9 cellular contexts compared by ENCODE assay signal in the genomic region with DNA sequence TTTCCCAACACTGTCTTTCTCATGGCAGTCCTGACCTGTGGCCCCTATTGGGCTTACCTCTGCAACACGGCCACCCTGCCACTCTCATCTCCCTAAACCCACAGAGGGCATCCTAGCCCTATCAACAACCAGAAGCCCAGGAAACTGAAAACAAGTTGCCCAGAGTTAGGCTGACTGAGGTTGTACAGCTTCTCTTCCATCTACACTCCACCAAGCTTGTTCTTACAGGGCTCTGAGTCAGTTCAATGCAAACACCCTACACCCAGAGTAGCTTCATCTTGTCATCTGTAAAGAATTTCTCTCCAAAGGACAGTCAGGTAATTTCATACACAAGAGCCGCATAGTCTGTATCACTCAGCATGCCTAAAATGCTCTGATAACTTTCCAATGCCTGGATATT.
DNase-seq lines count a peak whose midpoint lies in the region; ATAC-seq, FAIRE-seq and TF ChIP-seq lines count a peak whose summit lies in the region.
"Had no signal": no experiment of that assay in that cellular context is flagged by ENCODE, and none has a peak within 500 bp of the region (broad histone marks: within the 10 kb centered on the region; RNA-seq: fewer than 3 reads in every experiment).

No MANE protein-coding gene starts in this region.

- ATAC-seq in HepG2, result peak; percentile 57
- peak in 1 of 2 donors; percentile 33 for ATAC-seq in upper lobe of left lung (ENCODE audit: low FRiP score in 2 of 2)

- H3K4me1 ChIP-seq in astrocyte (ENCODE audit: insufficient read depth, low read length) (peaks cover 39% of the 10 kb centered on the region), HepG2 (ENCODE audit: insufficient read depth, low read length) (peaks cover 26% of the 10 kb centered on the region), upper lobe of left lung (peaks cover 10 to 52% (median 24%) of the 10 kb centered on the region in 4 donors)

- TF ChIP-seq POLR2A in HepG2 (IDR thresholded peaks at IDR 0.05; ENCODE audit: insufficient read depth in 1 of 2, low read depth in 2 of 2, low read length in 2 of 2), result no peak
- TF ChIP-seq POLR2A in upper lobe of left lung (IDR thresholded peaks at IDR 0.05), result no peak

- H3K4me3 Mint-ChIP-seq in activated naive CD4-positive, alpha-beta T cell treated with anti-CD3 and anti-CD28 coated beads for 36 hours, result peak overlapping the region; percentile 3
- H3K4me3 Mint-ChIP-seq in astrocyte (ENCODE audit: unreplicated experiment), result peak overlapping the region; percentile 37

- H3K36me3 ChIP-seq in astrocyte (ENCODE audit: insufficient read depth, low read length), result peaks cover 43% of the 10 kb centered on the region
- H3K36me3 ChIP-seq in HepG2 (replicated peaks in 1 of 2; ENCODE audit: control insufficient read depth in 1 of 2, insufficient read depth in 2 of 2, low read length in 2 of 2), result peaks cover 29 to 72% of the 10 kb centered on the region in 2 experiments
- peaks cover 0 to 22% (median 6%) of the 10 kb centered on the region in 4 donors for H3K36me3 ChIP-seq in upper lobe of left lung

- in situ Hi-C loops in HepG2 (cut with HindIII; ENCODE audit: extremely low pct_ligation_motif_present, low pct_unique_long_range_greater_than_20kb), result no loop called here

- H3K9me3 Mint-ChIP-seq in activated naive CD4-positive, alpha-beta T cell treated with anti-CD3 and anti-CD28 coated beads for 36 hours, result no peaks in the 10 kb centered on the region
- no peaks in the 10 kb centered on the region for H3K9me3 Mint-ChIP-seq in astrocyte (ENCODE audit: unreplicated experiment)

- peak; percentile 66 for FAIRE-seq in astrocyte (lab: Jason Lieb, UNC)
- no peak for FAIRE-seq in HepG2 (lab: Jason Lieb, UNC)

- DNase-seq in activated naive CD4-positive, alpha-beta T cell treated with anti-CD3 and anti-CD28 coated beads for 36 hours, result no peak
- DNase-seq in activated naive CD4-positive, alpha-beta T cell treated with anti-CD3 and anti-CD28 coated beads, Interleukin-2, amount 50 U/mL, for 16 hours, result no peak
- DNase-seq in astrocyte (ENCODE audit: low read depth) (peak; percentile 89), HepG2 (ENCODE audit: low spot score) (peak; percentile 63), upper lobe of left lung (no peak), NCI-H2196 (lab: John Stamatoyannopoulos, UW; ENCODE audit: unreplicated experiment) (no peak), NOMO-1 treated with DMSO at 0.1 percent for 48 hours (lab: John Stamatoyannopoulos, UW; ENCODE audit: unreplicated experiment) (no peak), NOMO-1 treated with dmso at 0.1 percent for 144 hours (lab: John Stamatoyannopoulos, UW; ENCODE audit: unreplicated experiment) (no peak)
- DNase-seq: DND-41 had no signal

- TF ChIP-seq CTCF in astrocyte (IDR thresholded peaks at IDR 0.05; ENCODE audit: insufficient read depth, low read depth, low read length), result no peak
- TF ChIP-seq CTCF in HepG2 (CRISPR knock-in tag; IDR thresholded peaks at IDR 0.05), result no peak
- TF ChIP-seq CTCF in upper lobe of left lung (IDR thresholded peaks at IDR 0.05), result no peak

- H3K9me3 ChIP-seq in astrocyte (ENCODE audit: insufficient read depth, low read depth, low read length) (no peaks in the 10 kb centered on the region), HepG2 (ENCODE audit: low read length) (no peaks in the 10 kb centered on the region), upper lobe of left lung (no peaks in the 10 kb centered on the region)

- TF ChIP-seq EP300 in HepG2 (IDR thresholded peaks at IDR 0.05; ENCODE audit: low read depth in 2 of 2, low read length in 2 of 2), result no peak
- no peak for TF ChIP-seq EP300 in HepG2 (CRISPR knock-in tag; IDR thresholded peaks at IDR 0.05; ENCODE audit: borderline replicate concordance)
- TF ChIP-seq EP300 in upper lobe of left lung (IDR thresholded peaks at IDR 0.05), result no peak

- H3K4me3 ChIP-seq in astrocyte (ENCODE audit: insufficient read depth, low read depth, low read length), result peak overlapping the region; percentile 5
- H3K4me3 ChIP-seq in HepG2 (replicated peaks in 1 of 3; ENCODE audit: insufficient read depth in 1 of 3, low read depth in 2 of 3, low read length in 3 of 3), result no peak overlapping the region
- H3K4me3 ChIP-seq in upper lobe of left lung, result no peak overlapping the region

- 87% methylated on average over 2 of the region's 2 CpGs for WGBS in HepG2 (ENCODE audit: low lambda C conversion rate)
- WGBS in upper lobe of left lung, 2 donors, result 56 to 66% methylated on average over 2 of the region's 2 CpGs

- BruUV-seq in HepG2 (replicated peaks; lab: Mats Ljungman, UMichigan), result no TSS peak

- H3K4me2 ChIP-seq in astrocyte (ENCODE audit: low read length) (peak overlapping the region; percentile 58), HepG2 (ENCODE audit: low read depth, low read length) (no peak overlapping the region)

- H3K27me3 ChIP-seq in astrocyte (ENCODE audit: insufficient read depth, low read length), result no peaks in the 10 kb centered on the region
- H3K27me3 ChIP-seq in HepG2 (ENCODE audit: control insufficient read depth in 1 of 2, insufficient read depth in 2 of 2, low read length in 2 of 2), result no peaks in the 10 kb centered on the region
- H3K27me3 ChIP-seq in upper lobe of left lung, result no peaks in the 10 kb centered on the region

- CTCF ChIA-PET in activated naive CD4-positive, alpha-beta T cell treated with anti-CD3 and anti-CD28 coated beads for 36 hours (lab: Charles Lee), result interaction anchor here (0.8 kb wide), 1 partner anchor 143 kb away, joined by 3 read pairs; no protein-coding TSS in a partner anchor
- CTCF ChIA-PET in HepG2 (lab: Yijun Ruan, JAX; ENCODE audit: low intra/inter-chr PET ratio, low total read pairs), result no interaction called here

- POLR2A ChIA-PET in HepG2 (lab: Yijun Ruan, JAX), result interaction anchor here (1.0 kb wide), 2 partner anchors 18 to 22 kb away, joined by 5 read pairs; no protein-coding TSS in a partner anchor

- H3K9ac ChIP-seq in astrocyte (ENCODE audit: low read length) (peak overlapping the region; percentile 32), HepG2 (ENCODE audit: insufficient read depth, low read depth, low read length) (no peak overlapping the region)

- intact Hi-C loops in activated naive CD4-positive, alpha-beta T cell treated with anti-CD3 and anti-CD28 coated beads for 36 hours (cut with micrococcal nuclease), result no loop called here
- intact Hi-C loops in HepG2 (cut with micrococcal nuclease; ENCODE audit: unreplicated experiment), result no loop called here

- peaks cover 87% of the 10 kb centered on the region for H3K4me1 Mint-ChIP-seq in activated naive CD4-positive, alpha-beta T cell treated with anti-CD3 and anti-CD28 coated beads for 36 hours (ENCODE audit: low read depth)
- H3K4me1 Mint-ChIP-seq in astrocyte (ENCODE audit: low read depth, unreplicated experiment), result peaks cover 51% of the 10 kb centered on the region

- H2AFZ ChIP-seq in astrocyte (ENCODE audit: low read depth, low read length) (no peak overlapping the region), HepG2 (ENCODE audit: low read length) (no peak overlapping the region)

- H4K20me1 ChIP-seq in astrocyte (ENCODE audit: insufficient read depth, low read length), result peaks cover 25% of the 10 kb centered on the region
- no peaks in the 10 kb centered on the region for H4K20me1 ChIP-seq in HepG2 (ENCODE audit: insufficient read depth, low read length)

- H3K36me3 Mint-ChIP-seq in activated naive CD4-positive, alpha-beta T cell treated with anti-CD3 and anti-CD28 coated beads for 36 hours (ENCODE audit: low read depth), result peaks cover 86% of the 10 kb centered on the region
- peaks cover 50% of the 10 kb centered on the region for H3K36me3 Mint-ChIP-seq in astrocyte (ENCODE audit: low read depth, unreplicated experiment)

- H3K79me2 ChIP-seq in astrocyte (ENCODE audit: insufficient read depth, low read length) (peaks cover 81% of the 10 kb centered on the region), HepG2 (ENCODE audit: insufficient read depth, low read length) (peaks cover 29% of the 10 kb centered on the region)

- H3K27me3 Mint-ChIP-seq in activated naive CD4-positive, alpha-beta T cell treated with anti-CD3 and anti-CD28 coated beads for 36 hours (ENCODE audit: low read depth), result no peaks in the 10 kb centered on the region
- H3K27me3 Mint-ChIP-seq in astrocyte (ENCODE audit: low read depth, unreplicated experiment), result no peaks in the 10 kb centered on the region

- H3K27ac Mint-ChIP-seq in activated naive CD4-positive, alpha-beta T cell treated with anti-CD3 and anti-CD28 coated beads for 36 hours, result peak overlapping the region; percentile 72
- peak overlapping the region; percentile 94 for H3K27ac Mint-ChIP-seq in astrocyte (ENCODE audit: unreplicated experiment)

- H3K27ac ChIP-seq in astrocyte (ENCODE audit: low read depth, low read length), result peak overlapping the region; percentile 69
- peak overlapping the region; percentile 2 for H3K27ac ChIP-seq in HepG2 (ENCODE audit: extremely low read length, insufficient read depth, low read length)
- peak overlapping the region; percentile 23 to 68 (median 48) for H3K27ac ChIP-seq in upper lobe of left lung

- TF ChIP-seq RAD21 in HepG2 (CRISPR knock-in tag; IDR thresholded peaks at IDR 0.05), result no peak

TF ChIP-seq in HepG2, 621 proteins besides CTCF, POLR2A, EP300 and RAD21 (continues in another document):
- TF ChIP-seq, protein P1, sequence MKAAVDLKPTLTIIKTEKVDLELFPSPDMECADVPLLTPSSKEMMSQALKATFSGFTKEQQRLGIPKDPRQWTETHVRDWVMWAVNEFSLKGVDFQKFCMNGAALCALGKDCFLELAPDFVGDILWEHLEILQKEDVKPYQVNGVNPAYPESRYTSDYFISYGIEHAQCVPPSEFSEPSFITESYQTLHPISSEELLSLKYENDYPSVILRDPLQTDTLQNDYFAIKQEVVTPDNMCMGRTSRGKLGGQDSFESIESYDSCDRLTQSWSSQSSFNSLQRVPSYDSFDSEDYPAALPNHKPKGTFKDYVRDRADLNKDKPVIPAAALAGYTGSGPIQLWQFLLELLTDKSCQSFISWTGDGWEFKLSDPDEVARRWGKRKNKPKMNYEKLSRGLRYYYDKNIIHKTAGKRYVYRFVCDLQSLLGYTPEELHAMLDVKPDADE (CRISPR knock-in tag; IDR thresholded peaks at IDR 0.05), result no peak
- TF ChIP-seq FOSL2 (CRISPR knock-in tag; IDR thresholded peaks at IDR 0.05) (peak; percentile 50), SMC3 (IDR thresholded peaks at IDR 0.05; ENCODE audit: low read length) (0 out of 2 replicates have a peak, but pooled peaks have one; percentile 9)

Comparison
In these comparisons a context has a peak if more than half of its experiments do, and no peak if none do; other contexts are left out.
1. DNase-seq: peak in astrocyte (single experiment) and HepG2 (single experiment); none in activated naive CD4-positive, alpha-beta T cell treated with anti-CD3 and anti-CD28 coated beads for 36 hours (single experiment), activated naive CD4-positive, alpha-beta T cell treated with anti-CD3 and anti-CD28 coated beads, Interleukin-2, amount 50 U/mL, for 16 hours (single experiment), upper lobe of left lung (0 of 2), NCI-H2196 (single experiment), NOMO-1 treated with DMSO at 0.1 percent for 48 hours (single experiment) and NOMO-1 treated with dmso at 0.1 percent for 144 hours (single experiment).
2. H3K27ac ChIP-seq: peak in every context shown above with its lines; median percentile 69 in astrocyte; 48 in upper lobe of left lung; 2 in HepG2.